15 cellular contexts compared by ENCODE assay signal in the genomic region with DNA sequence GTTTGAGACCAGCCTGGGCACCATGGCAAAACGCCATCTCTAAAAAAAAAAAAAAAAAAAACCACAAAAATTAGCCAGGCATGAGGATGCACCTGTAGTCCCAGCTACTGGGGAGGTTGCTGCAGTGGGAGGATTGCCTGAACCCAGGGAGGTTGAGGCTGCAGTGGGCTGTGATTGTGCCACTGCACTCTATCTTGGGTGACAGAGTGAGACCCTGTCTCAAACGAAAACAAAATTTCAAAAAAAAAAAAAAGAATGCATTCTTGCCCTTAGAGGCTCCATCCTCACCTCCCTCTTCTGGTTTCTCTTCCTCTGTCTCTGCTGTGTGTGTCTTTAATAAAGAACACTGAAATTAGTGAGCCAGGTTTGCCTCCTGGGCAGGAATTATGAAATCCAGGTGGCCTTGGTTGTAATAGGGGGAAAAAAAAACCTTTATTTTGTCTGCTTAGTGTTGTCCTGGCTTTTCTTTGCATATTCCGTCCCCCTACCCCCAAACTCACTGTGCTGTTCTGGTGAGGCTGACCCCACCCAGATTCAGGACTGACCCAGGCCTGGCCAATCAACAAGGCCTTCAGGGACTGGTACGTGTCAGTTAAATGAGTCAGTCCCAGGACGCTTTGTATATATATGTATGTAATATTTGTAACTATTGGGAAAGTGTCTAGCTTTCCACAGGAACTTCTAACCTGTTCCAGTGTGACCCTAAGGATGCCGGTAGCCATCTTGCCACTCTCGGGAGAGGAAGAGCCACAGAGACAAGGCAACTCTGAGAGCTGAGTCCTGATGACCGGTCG.
A peak's percentile ranks its signal among the peaks of the same experiment; 100 is the strongest.
DNase-seq lines count a peak whose midpoint lies in the region; ATAC-seq, FAIRE-seq and TF ChIP-seq lines count a peak whose summit lies in the region.
"Had no signal": no experiment of that assay in that cellular context is flagged by ENCODE, and none has a peak within 500 bp of the region (broad histone marks: within the 10 kb centered on the region; RNA-seq: fewer than 3 reads in every experiment).

No MANE protein-coding gene starts in this region.

- no peak for FAIRE-seq in GM12878 (lab: Jason Lieb, UNC)

- H3K9me3 ChIP-seq in Karpas-422 (ENCODE audit: low read length) (no peaks in the 10 kb centered on the region), GM12878 (replicated peaks; ENCODE audit: control insufficient read depth, insufficient read depth, low read length) (no peaks in the 10 kb centered on the region), mesenchymal stem cell (ENCODE audit: control insufficient read depth, low read length) (no peaks in the 10 kb centered on the region)
- H3K9me3 ChIP-seq: SJSA1 had no signal

- H2AK5ac ChIP-seq in mesenchymal stem cell (ENCODE audit: low read length, severe bottlenecking): no peak overlapping the region

- no peak overlapping the region for H4K8ac ChIP-seq in mesenchymal stem cell (ENCODE audit: low read length)

- CTCF ChIA-PET in GM12878 (lab: Yijun Ruan, JAX): interaction anchor here (0.7 to 2.4 kb wide), 4 partner anchors 29 to 527 kb away, joined by 3 to 12 read pairs (median 4); no protein-coding TSS in a partner anchor

- H3K27ac ChIP-seq in Karpas-422 (ENCODE audit: low read length) (no peak overlapping the region), GM12878 (ENCODE audit: control insufficient read depth, insufficient read depth) (no peak overlapping the region), mesenchymal stem cell (ENCODE audit: low read length, poor library complexity, severe bottlenecking) (no peak overlapping the region)
- H3K27ac ChIP-seq: SJSA1 had no signal

- H3K36me3 ChIP-seq in Karpas-422 (ENCODE audit: insufficient read depth, low read length) (no peaks in the 10 kb centered on the region), GM12878 (ENCODE audit: control insufficient read depth in 2 of 2, insufficient read depth in 2 of 2, low read length in 1 of 2) (no peaks in the 10 kb centered on the region), mesenchymal stem cell (ENCODE audit: control insufficient read depth in 1 of 2, insufficient read depth in 2 of 2, low read depth in 1 of 2, low read length in 2 of 2) (no peaks in the 10 kb centered on the region)
- H3K36me3 ChIP-seq: SJSA1 had no signal

- H3K79me2 ChIP-seq in Karpas-422 (ENCODE audit: low read length): no peaks in the 10 kb centered on the region
- no peaks in the 10 kb centered on the region for H3K79me2 ChIP-seq in GM12878 (ENCODE audit: control insufficient read depth, insufficient read depth, low read length)

- no peak for TF ChIP-seq EP300 in GM12878 (IDR thresholded peaks at IDR 0.05; ENCODE audit: borderline replicate concordance in 1 of 2, control insufficient read depth in 1 of 2, low read depth in 2 of 2, low read length in 2 of 2)

- H3K4me3 ChIP-seq in GM12865 (ENCODE audit: low read depth, low read length) (no peak overlapping the region), Karpas-422 (ENCODE audit: low read length) (no peak overlapping the region), GM12878 (no peak overlapping the region), mesenchymal stem cell (ENCODE audit: insufficient read depth in 1 of 2, low read depth in 1 of 2, low read length in 2 of 2) (no peak overlapping the region)
- H3K4me3 ChIP-seq: SJSA1 had no signal

- TF ChIP-seq CTCF in GM12865 (IDR thresholded peaks at IDR 0.05; ENCODE audit: insufficient read depth, low read depth, low read length, missing control alignments) (no peak), GM12878 (IDR thresholded peaks at IDR 0.05 in 2 of 3, conservative IDR thresholded peaks at IDR 0.05 in 1 of 3; ENCODE audit: control insufficient read depth in 2 of 3, extremely low read depth in 1 of 3, insufficient read depth in 1 of 3, low read depth in 3 of 3, low read length in 3 of 3) (no peak)

- POLR2A ChIA-PET in GM12878 (lab: Charles Lee): interaction anchor here (0.6 to 1.8 kb wide), 7 partner anchors 11 to 157 kb away, joined by 3 to 10 read pairs (median 4); no protein-coding TSS in a partner anchor

- SMC1A ChIA-PET in GM12878 (lab: Charles Lee; ENCODE audit: uncharacterized antibody, unreplicated experiment): interaction anchor here (1.1 to 1.7 kb wide), 5 partner anchors 15 to 95 kb away, joined by 3 to 9 read pairs (median 4); no protein-coding TSS in a partner anchor

- H3K4me1 ChIP-seq in Karpas-422 (ENCODE audit: low read length): peaks cover 22% of the 10 kb centered on the region
- peaks cover 14% of the 10 kb centered on the region for H3K4me1 ChIP-seq in GM12878 (ENCODE audit: control insufficient read depth, insufficient read depth, low read length)
- H3K4me1 ChIP-seq in mesenchymal stem cell (ENCODE audit: control insufficient read depth, insufficient read depth, low read depth, low read length): no peaks in the 10 kb centered on the region

- no peak overlapping the region for H3K9ac ChIP-seq in Karpas-422 (ENCODE audit: low read length)
- H3K9ac ChIP-seq in GM12878 (ENCODE audit: control insufficient read depth, insufficient read depth, low read length): no peak overlapping the region
- H3K9ac ChIP-seq in mesenchymal stem cell (ENCODE audit: low read length): no peak overlapping the region

- H2BK15ac ChIP-seq in mesenchymal stem cell (ENCODE audit: low read depth, poor library complexity, severe bottlenecking): no peak overlapping the region

- H3K27me3 ChIP-seq in Karpas-422 (ENCODE audit: low read length): no peaks in the 10 kb centered on the region
- no peaks in the 10 kb centered on the region for H3K27me3 ChIP-seq in GM12878 (replicated peaks in 1 of 2; ENCODE audit: control insufficient read depth in 2 of 2, insufficient read depth in 2 of 2, low read length in 1 of 2)
- H3K27me3 ChIP-seq in mesenchymal stem cell (ENCODE audit: control insufficient read depth in 1 of 2, insufficient read depth in 1 of 2, low read length in 2 of 2): no peaks in the 10 kb centered on the region
- H3K27me3 ChIP-seq: SJSA1 had no signal

- ATAC-seq in GM12878: peak; percentile 60
- ATAC-seq: left cardiac atrium, WTC11 had no signal

- peak overlapping the region in 1 of 2 experiments; percentile 59 for H3K18ac ChIP-seq in mesenchymal stem cell (ENCODE audit: low read depth in 1 of 2, low read length in 2 of 2)

- 65% methylated on average over 7 of the region's 9 CpGs for WGBS in GM12878 (ENCODE audit: insufficient coverage, insufficient replicate concordance, low lambda C conversion rate, missing lambda C conversion rate)
- 89% methylated on average over 6 of the region's 9 CpGs for WGBS in mesenchymal stem cell

- H3K14ac ChIP-seq in mesenchymal stem cell (ENCODE audit: low read length in 2 of 2): no peak overlapping the region

- H2BK5ac ChIP-seq in mesenchymal stem cell (ENCODE audit: low read depth, low read length, poor library complexity, severe bottlenecking): no peak overlapping the region

- H3K4ac ChIP-seq in mesenchymal stem cell (ENCODE audit: low read depth in 1 of 2, low read length in 2 of 2): no peak overlapping the region

- H3K4me2 ChIP-seq in Karpas-422 (ENCODE audit: low read depth, low read length, poor library complexity, severe bottlenecking) (no peak overlapping the region), GM12878 (ENCODE audit: control insufficient read depth, insufficient read depth) (no peak overlapping the region), mesenchymal stem cell (ENCODE audit: low read length, poor library complexity, severe bottlenecking) (no peak overlapping the region)

- no peaks in the 10 kb centered on the region for H4K20me1 ChIP-seq in Karpas-422 (ENCODE audit: insufficient read depth, low read depth, low read length)
- H4K20me1 ChIP-seq in GM12878 (ENCODE audit: control insufficient read depth, insufficient read depth): no peaks in the 10 kb centered on the region

- TF ChIP-seq POLR2A in GM12878 (IDR thresholded peaks at IDR 0.05; ENCODE audit: low read depth, low read length): no peak

- in situ Hi-C loops in GM12878 (cut with MboI): no loop called here

- no peak overlapping the region for H3K23ac ChIP-seq in mesenchymal stem cell (ENCODE audit: low read length in 2 of 2)

- no peak overlapping the region for H2BK12ac ChIP-seq in mesenchymal stem cell (ENCODE audit: low read length in 2 of 2)

- H2AFZ ChIP-seq in Karpas-422 (ENCODE audit: low read length) (peak overlapping the region; percentile 4; the same call in 1 of the 2 replicates), GM12878 (ENCODE audit: control insufficient read depth, low read depth, low read length) (no peak overlapping the region), mesenchymal stem cell (ENCODE audit: low read depth, low read length) (no peak overlapping the region)

- H2BK120ac ChIP-seq in mesenchymal stem cell (ENCODE audit: low read depth, low read length): no peak overlapping the region

- RAD21 ChIA-PET in GM12878 (lab: Charles Lee; ENCODE audit: unreplicated experiment): interaction anchor here (1.5 kb wide), 1 partner anchor 37 kb away, joined by 4 read pairs; no protein-coding TSS in a partner anchor

- TF ChIP-seq RAD21 in GM12878 (IDR thresholded peaks at IDR 0.05; ENCODE audit: insufficient read depth, low read depth, low read length): no peak

- DNase-seq in GM12865 (ENCODE audit: low read depth) (peak; percentile 55), Karpas-422 (no peak), GM12878 (ENCODE audit: low read depth, low spot score) (no peak), mesenchymal stem cell (peak; percentile 64), NCI-H524 treated with DMSO at 0.1 percent for 48 hours (lab: John Stamatoyannopoulos, UW) (no peak), SIG-M5 (lab: John Stamatoyannopoulos, UW) (no peak), SIG-M5 treated with dmso at 0.1 percent for 504 hours (lab: John Stamatoyannopoulos, UW; ENCODE audit: unreplicated experiment) (no peak)
- no peak for DNase-seq in stimulated activated naive CD4-positive, alpha-beta T cell treated with Interleukin-2 at 50 U/mL for 16 hours (lab: John Stamatoyannopoulos, UW)
- DNase-seq: CD4-positive, CD25-positive, alpha-beta regulatory T cell; left cardiac atrium; naive thymus-derived CD8-positive, alpha-beta T cell; NCI-H1105; stimulated activated CD4-positive, alpha-beta T cell treated with anti-CD3 and anti-CD28 coated beads, Interleukin-4, amount 100 ng/mL, for 4 hours had no signal

- BruUV-seq in GM12878 (replicated peaks; lab: Mats Ljungman, UMichigan): no TSS peak

- H3K79me1 ChIP-seq in mesenchymal stem cell (replicated peaks; ENCODE audit: low read length, poor library complexity, severe bottlenecking): no peaks in the 10 kb centered on the region

- H3K9me2 ChIP-seq in Karpas-422 (replicated peaks; ENCODE audit: insufficient read depth, low read length): no peaks in the 10 kb centered on the region

- H4K91ac ChIP-seq in mesenchymal stem cell (ENCODE audit: low read length): no peak overlapping the region

- intact Hi-C loops in GM12878 (cut with micrococcal nuclease; ENCODE audit: unreplicated experiment): no loop called here

TF ChIP-seq in GM12878, 131 proteins besides CTCF, POLR2A, EP300 and RAD21:
- no peak for TF ChIP-seq WRNIP1 (IDR thresholded peaks at IDR 0.05; ENCODE audit: borderline replicate concordance, low read depth, low read length)
- peak; percentile 50; the same call in 1 of the 2 replicates for TF ChIP-seq ZNF384 (IDR thresholded peaks at IDR 0.05; ENCODE audit: borderline replicate concordance, low read depth, low read length)
- TF ChIP-seq SPI1 (IDR thresholded peaks at IDR 0.05; ENCODE audit: borderline replicate concordance, insufficient read depth, low read depth, low read length): peak; percentile 14; the same call in 1 of the 2 replicates

Comparison
In these comparisons a context has a peak if more than half of its experiments do, and no peak if none do; other contexts are left out.
1. DNase-seq: peak in GM12865 (single experiment) and mesenchymal stem cell (single experiment); none in Karpas-422 (single experiment), GM12878 (single experiment), NCI-H524 treated with DMSO at 0.1 percent for 48 hours (single experiment), SIG-M5 (single experiment), stimulated activated naive CD4-positive, alpha-beta T cell treated with Interleukin-2 at 50 U/mL for 16 hours (single experiment) and SIG-M5 treated with dmso at 0.1 percent for 504 hours (single experiment).